In the genomic region with DNA sequence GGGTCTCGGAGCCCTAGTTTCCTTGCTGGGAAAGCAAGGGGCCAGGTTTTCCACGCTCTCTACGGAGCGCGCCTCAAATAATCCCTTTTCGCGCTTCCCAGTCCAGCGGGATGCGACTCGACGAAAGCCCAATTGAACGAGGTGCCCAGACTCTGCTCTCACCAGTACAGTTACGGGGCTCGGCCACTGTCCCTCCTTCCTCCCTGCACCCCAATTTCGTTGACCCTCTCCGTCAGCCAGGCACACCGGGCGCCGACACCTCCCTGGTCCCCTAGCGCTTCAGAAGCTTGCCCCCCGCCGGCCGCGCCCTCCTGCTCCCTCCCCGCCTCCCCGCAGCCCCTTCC, we compare ENCODE assay signal across 8 cellular contexts. TPM values are rescaled to one million over a fixed set of nuclear protein-coding genes. Genes with fewer than 3 reads are reported as not detected.
A peak's percentile ranks its signal among the peaks of the same experiment; 100 is the strongest.
DNase-seq lines count a peak whose midpoint lies in the region; ATAC-seq and TF ChIP-seq lines count a peak whose summit lies in the region.

No MANE protein-coding gene starts in this region.

- peaks cover 5% of the 10 kb centered on the region for H3K4me1 ChIP-seq in BE2C
- peaks cover 8 to 30% of the 10 kb centered on the region in 2 donors for H3K4me1 ChIP-seq in left lung
- H3K4me1 ChIP-seq in thyroid gland, result peaks cover 20 to 25% of the 10 kb centered on the region in 2 donors

- H3K9me3 ChIP-seq in BE2C (no peaks in the 10 kb centered on the region), left lung (no peaks in the 10 kb centered on the region), thyroid gland (no peaks in the 10 kb centered on the region)

- no peaks in the 10 kb centered on the region for H3K36me3 Mint-ChIP-seq in HFFc6 (ENCODE audit: low read depth)

- H3K27me3 Mint-ChIP-seq in HFFc6 (ENCODE audit: insufficient read depth), result peaks cover 12% of the 10 kb centered on the region

- H3K27ac Mint-ChIP-seq in HFFc6, result no peak overlapping the region

- intact Hi-C loops in left lung (cut with DNase I), result no loop called here
- intact Hi-C loops in thyroid gland (cut with DNase I), result no loop called here

- H3K36me3 ChIP-seq in BE2C (no peaks in the 10 kb centered on the region), left lung (no peaks in the 10 kb centered on the region), thyroid gland (no peaks in the 10 kb centered on the region)

- no peaks in the 10 kb centered on the region for H3K27me3 ChIP-seq in BE2C
- peaks cover 0 to 17% of the 10 kb centered on the region in 2 donors for H3K27me3 ChIP-seq in left lung
- H3K27me3 ChIP-seq in thyroid gland, result no peaks in the 10 kb centered on the region

- no peak for TF ChIP-seq POLR2A in thyroid gland (IDR thresholded peaks at IDR 0.05)

- no peak for TF ChIP-seq CTCF in BE2C (IDR thresholded peaks at IDR 0.05; ENCODE audit: low read depth, low read length)
- TF ChIP-seq CTCF in HFFc6 (IDR thresholded peaks at IDR 0.05), result no peak
- no peak for TF ChIP-seq CTCF in astrocyte of the cerebellum (IDR thresholded peaks at IDR 0.05; ENCODE audit: low read depth, low read length, missing control alignments)
- no peak for TF ChIP-seq CTCF in left lung (IDR thresholded peaks at IDR 0.05)
- no peak for TF ChIP-seq CTCF in thyroid gland (IDR thresholded peaks at IDR 0.05)

- peak overlapping the region; percentile 74 for H3K4me3 ChIP-seq in BE2C (ENCODE audit: low read depth, low read length)
- H3K4me3 ChIP-seq in astrocyte of the cerebellum (ENCODE audit: low read depth, low read length), result peak overlapping the region; percentile 70
- peak overlapping the region; percentile 79 to 81 for H3K4me3 ChIP-seq in left lung
- peak overlapping the region; percentile 29 to 74 (median 54) for H3K4me3 ChIP-seq in thyroid gland (replicated peaks in 1 of 3)

- H3K4me1 Mint-ChIP-seq in HFFc6 (ENCODE audit: low read depth), result peaks cover 20% of the 10 kb centered on the region

- in situ Hi-C loops in astrocyte of the cerebellum (cut with HindIII; ENCODE audit: low sequenced_read_pairs), result no loop called here

- peak overlapping the region in 1 of 2 donors; percentile 53 for H3K27ac ChIP-seq in left lung
- H3K27ac ChIP-seq in thyroid gland, result peak overlapping the region in 2 of 3 donors; percentile 26 to 48

- DNase-seq in BE2C, result no peak
- no peak for DNase-seq in HFFc6
- DNase-seq in astrocyte of the cerebellum (ENCODE audit: low read depth), result no peak
- DNase-seq in left lung, result no peak
- no peak for DNase-seq in thyroid gland
- no peak for DNase-seq in NCI-H2081 (lab: John Stamatoyannopoulos, UW)
- DNase-seq in stimulated activated naive CD4-positive, alpha-beta T cell treated with Interleukin-2 at 50 U/mL for 16 hours (lab: John Stamatoyannopoulos, UW), result no peak
- DNase-seq in cerebellum (ENCODE audit: low spot score), result no peak

- 0 to 3% methylated on average over 1 to 22 of the region's 26 CpGs for WGBS in thyroid gland, 2 donors

- no peaks in the 10 kb centered on the region for H3K9me3 Mint-ChIP-seq in HFFc6

- H3K4me3 Mint-ChIP-seq in HFFc6, result peak overlapping the region; percentile 87

- ATAC-seq in left lung, result peak; percentile 5

RNA-seq across cellular contexts. Expression of gene SEMA6C, which starts 0.4 kb away (rescaled TPM):
- 15.2 TPM for polyA plus RNA-seq in BE2C (2012; ENCODE audit: insufficient read depth, insufficient read length, low read depth)
- total RNA-seq in HFFc6 (2021; fragmentation: NEBNext Ultra II Directional; extraction: Animal tissue kit (Norgen Biotek cat#: 25700)), result 1 to 10 TPM in 5 of 6 experiments, under 1 TPM in 1; 0.94 to 1.5 (median 1.4) TPM
- total RNA-seq in left lung (1 to 10 TPM; 3.9 to 8.9 TPM), thyroid gland (1 to 10 TPM; 2.5 to 5.9 (median 3.4) TPM), cerebellum (21.4 TPM)

RNA-seq across cellular contexts. Expression of gene TNFAIP8L2, which starts 10.4 kb away (rescaled TPM):
- polyA plus RNA-seq in BE2C (2012; ENCODE audit: insufficient read depth, insufficient read length, low read depth), result not detected
- not detected for total RNA-seq in HFFc6 (2021; fragmentation: NEBNext Ultra II Directional; extraction: Animal tissue kit (Norgen Biotek cat#: 25700))
- total RNA-seq in left lung (10 to 100 TPM in 1 of 2 donors, 1 to 10 TPM in 1; 7.1 to 14.5 TPM), thyroid gland (1 to 10 TPM; 2.2 to 4.2 (median 2.4) TPM), cerebellum (1.6 TPM)

RNA-seq across cellular contexts. Expression of gene LYSMD1, which starts 19.7 kb away (rescaled TPM):
- polyA plus RNA-seq in BE2C (2012; ENCODE audit: insufficient read depth, insufficient read length, low read depth), result 56.2 TPM
- total RNA-seq in HFFc6 (2021; fragmentation: NEBNext Ultra II Directional; extraction: Animal tissue kit (Norgen Biotek cat#: 25700)), result 1 to 10 TPM; 5.0 to 6.6 (median 6.0) TPM
- 1 to 10 TPM; 5.8 to 8.7 TPM for total RNA-seq in left lung
- 10 to 100 TPM; 13.4 to 19.7 (median 15.7) TPM for total RNA-seq in thyroid gland
- 10.6 TPM for total RNA-seq in cerebellum

RNA-seq across cellular contexts. Expression of gene SCNM1, which starts 19.9 kb away (rescaled TPM):
- polyA plus RNA-seq in BE2C (2012; ENCODE audit: insufficient read depth, insufficient read length, low read depth), result 160 TPM
- 10 to 100 TPM; 38.4 to 45.7 (median 41.5) TPM for total RNA-seq in HFFc6 (2021; fragmentation: NEBNext Ultra II Directional; extraction: Animal tissue kit (Norgen Biotek cat#: 25700))
- total RNA-seq in left lung (10 to 100 TPM; 29.7 to 35.0 TPM), thyroid gland (10 to 100 TPM; 13.2 to 44.5 (median 24.5) TPM), cerebellum (16.7 TPM)

RNA-seq across cellular contexts. Expression of gene TMOD4, which starts 29.7 kb away (rescaled TPM):
- polyA plus RNA-seq in BE2C (2012; ENCODE audit: insufficient read depth, insufficient read length, low read depth), result 3.1 TPM
- 1 to 10 TPM in 1 of 6 experiments, under 1 TPM in 2, not detected in 3; 0.40 to 1.1 (median 0.99) TPM for total RNA-seq in HFFc6 (2021; fragmentation: NEBNext Ultra II Directional; extraction: Animal tissue kit (Norgen Biotek cat#: 25700))
- total RNA-seq in left lung (under 1 TPM in 1 of 2 donors, not detected in 1; 0.97 TPM), thyroid gland (not detected), cerebellum (not detected)
